34 cellular contexts compared by ENCODE assay signal in the genomic region with DNA sequence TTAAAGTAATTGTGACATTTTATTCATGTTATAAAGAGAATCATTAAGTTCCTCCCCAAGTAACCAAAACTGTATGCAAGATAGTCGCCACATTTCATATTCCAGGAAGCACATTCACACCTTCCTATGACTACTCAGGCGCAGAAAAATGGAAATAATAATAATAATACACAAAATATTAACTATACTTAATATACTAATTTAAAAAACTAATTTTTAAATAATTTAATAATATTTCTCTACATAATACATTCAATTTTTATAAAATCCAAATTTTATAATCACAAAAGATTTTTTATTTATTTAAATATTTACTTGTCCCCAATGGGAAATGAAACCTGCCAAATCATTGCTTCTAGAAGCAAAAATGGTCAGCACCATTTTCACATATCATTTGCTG.
"Had no signal": no experiment of that assay in that cellular context is flagged by ENCODE, and none has a peak within 500 bp of the region (broad histone marks: within the 10 kb centered on the region; RNA-seq: fewer than 3 reads in every experiment).

No MANE protein-coding gene starts in this region.

- H3K27ac Mint-ChIP-seq: activated CD4-positive, alpha-beta memory T cell treated with anti-CD3 and anti-CD28 coated beads for 36 hours; activated CD4-positive, alpha-beta T cell treated with anti-CD3 and anti-CD28 coated beads for 36 hours; activated CD4-positive, alpha-beta T cell treated with anti-CD3 and anti-CD28 coated beads, Interleukin-2, amount 10 ng/mL, durations not matched to agents 24 days and 14 days; activated CD8-positive, alpha-beta memory T cell treated with anti-CD3 and anti-CD28 coated beads, Interleukin-2, amount 10 ng/mL, durations not matched to agents 7 days and 5 days; activated CD8-positive, alpha-beta T cell treated with anti-CD3 and anti-CD28 coated beads, Interleukin-2, amount 10 ng/mL, durations not matched to agents 7 days and 5 days; activated naive CD4-positive, alpha-beta T cell treated with anti-CD3 and anti-CD28 coated beads, Interleukin-2, amount 10 ng/mL, durations not matched to agents 7 days and 5 days; activated naive CD4-positive, alpha-beta T cell treated with anti-CD3 and anti-CD28 coated beads, Interleukin-2, amount 50 U/mL, for 72 hours; activated naive CD8-positive, alpha-beta T cell treated with anti-CD3 and anti-CD28 coated beads, Interleukin-2, amount 10 ng/mL, durations not matched to agents 7 days and 5 days; activated T-helper 1 cell treated with anti-CD3 and anti-CD28 coated beads, Interleukin-12 subunit alpha, Interleukin-12 subunit beta, Interleukin-2, Interleukin-4 antibody, amounts not matched to agents 30 ng/mL and 10 ng/mL and 1 ng/mL, durations not matched to agents 14 hours and 24 hours and 36 hours; activated T-helper 2 cell treated with anti-CD3 and anti-CD28 coated beads, Interferon-gamma antibody, Interleukin-2, Interleukin-4, amounts not matched to agents 10 μg/mL and 5 μg/mL and 100 μg/mL, durations not matched to agents 14 hours and 24 hours and 36 hours; brain; T-helper 17 cell; T-helper 2 cell treated with Interferon-gamma antibody and Interleukin-4, amounts not matched to agents 5 μg/mL and 100 μg/mL, for 36 hours had no signal

- H3K4me3 ChIP-seq: ascending aorta, breast epithelium, cardiac muscle cell, colonic mucosa, gastrocnemius medialis, heart left ventricle had no signal

- H3K36me3 Mint-ChIP-seq: activated CD4-positive, alpha-beta memory T cell treated with anti-CD3 and anti-CD28 coated beads for 36 hours; activated CD8-positive, alpha-beta memory T cell treated with anti-CD3 and anti-CD28 coated beads, Interleukin-2, amount 10 ng/mL, durations not matched to agents 7 days and 5 days; activated naive CD4-positive, alpha-beta T cell treated with anti-CD3 and anti-CD28 coated beads, Interleukin-2, amount 10 ng/mL, durations not matched to agents 7 days and 5 days; activated naive CD4-positive, alpha-beta T cell treated with anti-CD3 and anti-CD28 coated beads, Interleukin-2, amount 50 U/mL, for 72 hours; activated naive CD8-positive, alpha-beta T cell treated with anti-CD3 and anti-CD28 coated beads, Interleukin-2, amount 10 ng/mL, durations not matched to agents 7 days and 5 days; brain had no signal

- H3K9me3 Mint-ChIP-seq: activated CD4-positive, alpha-beta T cell treated with anti-CD3 and anti-CD28 coated beads, Interleukin-2, amount 10 ng/mL, durations not matched to agents 24 days and 14 days; activated naive CD8-positive, alpha-beta T cell treated with anti-CD3 and anti-CD28 coated beads, Interleukin-2, amount 10 ng/mL, durations not matched to agents 7 days and 5 days had no signal

- H3K27me3 Mint-ChIP-seq: activated CD4-positive, alpha-beta memory T cell treated with anti-CD3 and anti-CD28 coated beads for 36 hours; activated CD4-positive, alpha-beta T cell treated with anti-CD3 and anti-CD28 coated beads for 36 hours; activated CD4-positive, alpha-beta T cell treated with anti-CD3 and anti-CD28 coated beads, Interleukin-2, amount 10 ng/mL, durations not matched to agents 24 days and 14 days; activated CD8-positive, alpha-beta memory T cell treated with anti-CD3 and anti-CD28 coated beads, Interleukin-2, amount 10 ng/mL, durations not matched to agents 7 days and 5 days; activated naive CD4-positive, alpha-beta T cell treated with anti-CD3 and anti-CD28 coated beads, Interleukin-2, amount 10 ng/mL, durations not matched to agents 7 days and 5 days; activated naive CD8-positive, alpha-beta T cell treated with anti-CD3 and anti-CD28 coated beads, Interleukin-2, amount 10 ng/mL, durations not matched to agents 7 days and 5 days; brain; T-helper 17 cell had no signal

- H3K27me3 ChIP-seq: ascending aorta, breast epithelium, cardiac muscle cell, colonic mucosa, gastrocnemius medialis, heart left ventricle had no signal

- H3K36me3 ChIP-seq: ascending aorta, breast epithelium, cardiac muscle cell, colonic mucosa, gastrocnemius medialis, heart left ventricle, WERI-Rb-1 had no signal

- H3K4me1 Mint-ChIP-seq: activated CD4-positive, alpha-beta T cell treated with anti-CD3 and anti-CD28 coated beads for 36 hours; activated CD4-positive, alpha-beta T cell treated with anti-CD3 and anti-CD28 coated beads, Interleukin-2, amount 10 ng/mL, durations not matched to agents 24 days and 14 days; activated CD8-positive, alpha-beta memory T cell treated with anti-CD3 and anti-CD28 coated beads, Interleukin-2, amount 10 ng/mL, durations not matched to agents 7 days and 5 days; activated naive CD4-positive, alpha-beta T cell treated with anti-CD3 and anti-CD28 coated beads, Interleukin-2, amount 10 ng/mL, durations not matched to agents 7 days and 5 days; activated naive CD8-positive, alpha-beta T cell treated with anti-CD3 and anti-CD28 coated beads, Interleukin-2, amount 10 ng/mL, durations not matched to agents 7 days and 5 days; brain; T-helper 17 cell had no signal

- H3K4me3 Mint-ChIP-seq: activated CD4-positive, alpha-beta memory T cell treated with anti-CD3 and anti-CD28 coated beads for 36 hours; activated CD4-positive, alpha-beta T cell treated with anti-CD3 and anti-CD28 coated beads for 36 hours; activated CD4-positive, alpha-beta T cell treated with anti-CD3 and anti-CD28 coated beads, Interleukin-2, amount 10 ng/mL, durations not matched to agents 24 days and 14 days; activated CD8-positive, alpha-beta memory T cell treated with anti-CD3 and anti-CD28 coated beads, Interleukin-2, amount 10 ng/mL, durations not matched to agents 7 days and 5 days; activated CD8-positive, alpha-beta T cell treated with anti-CD3 and anti-CD28 coated beads, Interleukin-2, amount 10 ng/mL, durations not matched to agents 7 days and 5 days; activated naive CD4-positive, alpha-beta T cell treated with anti-CD3 and anti-CD28 coated beads, Interleukin-2, amount 10 ng/mL, durations not matched to agents 7 days and 5 days; activated naive CD8-positive, alpha-beta T cell treated with anti-CD3 and anti-CD28 coated beads, Interleukin-2, amount 10 ng/mL, durations not matched to agents 7 days and 5 days; activated T-helper 1 cell treated with anti-CD3 and anti-CD28 coated beads, Interleukin-12 subunit alpha, Interleukin-12 subunit beta, Interleukin-2, Interleukin-4 antibody, amounts not matched to agents 30 ng/mL and 10 ng/mL and 1 ng/mL, durations not matched to agents 14 hours and 24 hours and 36 hours; brain; T-helper 17 cell; T-helper 2 cell treated with Interferon-gamma antibody and Interleukin-4, amounts not matched to agents 5 μg/mL and 100 μg/mL, for 36 hours had no signal

- ATAC-seq: activated CD4-positive, alpha-beta T cell treated with anti-CD3 and anti-CD28 coated beads for 36 hours; activated CD8-positive, alpha-beta memory T cell treated with anti-CD3 and anti-CD28 coated beads, Interleukin-2, amount 10 ng/mL, durations not matched to agents 7 days and 5 days; activated CD8-positive, alpha-beta T cell treated with anti-CD3 and anti-CD28 coated beads, Interleukin-2, amount 10 ng/mL, durations not matched to agents 7 days and 5 days; activated naive CD4-positive, alpha-beta T cell treated with anti-CD3 and anti-CD28 coated beads, Interleukin-2, amount 50 U/mL, for 72 hours; esophagus mucosa; gastrocnemius medialis; heart left ventricle; T-helper 17 cell had no signal

- H3K27ac ChIP-seq: ascending aorta, breast epithelium, cardiac muscle cell, colonic mucosa, gastrocnemius medialis, heart left ventricle, WERI-Rb-1 had no signal

- DNase-seq: activated CD4-positive, alpha-beta memory T cell treated with anti-CD3 and anti-CD28 coated beads for 36 hours; activated CD4-positive, alpha-beta T cell treated with anti-CD3 and anti-CD28 coated beads for 36 hours; activated CD4-positive, alpha-beta T cell treated with anti-CD3 and anti-CD28 coated beads, Interleukin-2, amount 10 ng/mL, durations not matched to agents 24 days and 14 days; activated CD4-positive, CD25-positive, alpha-beta regulatory T cell; activated CD4-positive, CD25-positive, alpha-beta regulatory T cell treated with anti-CD3 and anti-CD28 coated beads, Interleukin-2, amount 50 U/mL, for 72 hours; activated CD8-positive, alpha-beta memory T cell treated with anti-CD3 and anti-CD28 coated beads, Interleukin-2, amount 10 ng/mL, durations not matched to agents 7 days and 5 days; activated CD8-positive, alpha-beta memory T cell treated with anti-CD3 and anti-CD28 coated beads, Interleukin-2, amount 50 U/mL, for 4 hours; activated CD8-positive, alpha-beta T cell treated with anti-CD3 and anti-CD28 coated beads, Interleukin-2, amount 10 ng/mL, durations not matched to agents 7 days and 5 days; activated effector memory CD4-positive, alpha-beta T cell treated with anti-CD3 and anti-CD28 coated beads, Interleukin-2, amount 50 U/mL, for 16 hours; activated naive CD4-positive, alpha-beta T cell treated with anti-CD3 and anti-CD28 coated beads, Interleukin-2, amount 10 ng/mL, durations not matched to agents 7 days and 5 days; activated naive CD8-positive, alpha-beta T cell treated with anti-CD3 and anti-CD28 coated beads, Interleukin-2, amount 10 ng/mL, durations not matched to agents 7 days and 5 days; activated T-cell treated with anti-CD3 and anti-CD28 coated beads, Interleukin-2, amount 50 U/mL, for 1 hour; activated T-cell treated with anti-CD3 and anti-CD28 coated beads, Interleukin-2, amount 50 U/mL, for 48 hours; central memory CD4-positive, alpha-beta T cell; cerebellar nuclear complex; colonic mucosa; effector CD8-positive, alpha-beta T cell; foreskin fibroblast; gastrocnemius medialis; glutamatergic neuron; heart left ventricle; T-helper 1 cell; T-helper 17 cell; T1000; WERI-Rb-1 had no signal

- H3K4me1 ChIP-seq: ascending aorta, breast epithelium, colonic mucosa, gastrocnemius medialis, heart left ventricle had no signal

- H3K9me3 ChIP-seq: ascending aorta, breast epithelium, colonic mucosa, gastrocnemius medialis had no signal
